1 cellular context compared by ENCODE assay signal in genomic region chr5:82274343-82275266, GRCh38.
TF ChIP-seq lines count a peak whose summit lies in the region.

No MANE protein-coding gene starts in this region.

TF ChIP-seq in K562, 482 proteins besides CTCF, POLR2A, EP300 and RAD21 (continued from another document and continues in another):
- TF ChIP-seq MGA (IDR thresholded peaks at IDR 0.05) (no peak), ZNF224 (CRISPR knock-in tag; IDR thresholded peaks at IDR 0.05) (no peak), FUS (optimal IDR thresholded peaks at IDR 0.05; ENCODE audit: low read depth, low read length) (peak; percentile 58), MCM5 (IDR thresholded peaks at IDR 0.05; ENCODE audit: low read depth) (no peak), PYGO2 (tag; IDR thresholded peaks at IDR 0.05) (no peak), CREB3 (tag; conservative IDR thresholded peaks at IDR 0.05; ENCODE audit: low read depth) (no peak), MXI1 (IDR thresholded peaks at IDR 0.05; ENCODE audit: low read depth, low read length) (no peak), ARID3B (CRISPR knock-in tag; IDR thresholded peaks at IDR 0.05; ENCODE audit: borderline replicate concordance) (no peak), ZZZ3 (IDR thresholded peaks at IDR 0.05) (no peak), SPI1 (IDR thresholded peaks at IDR 0.05; ENCODE audit: borderline replicate concordance, low read depth, low read length) (no peak), SRF (CRISPR knock-in tag; IDR thresholded peaks at IDR 0.05) (no peak), ETV1 (tag; conservative IDR thresholded peaks at IDR 0.05; ENCODE audit: low read depth) (no peak), ZBTB33 (CRISPR knock-in tag; IDR thresholded peaks at IDR 0.05) (peak; percentile 99), RBFOX2 (IDR thresholded peaks at IDR 0.05; ENCODE audit: low read depth, low read length) (peak; percentile 83), CHD7 (IDR thresholded peaks at IDR 0.05; ENCODE audit: low read depth, low read length) (no peak), PRDM10 (IDR thresholded peaks at IDR 0.05; ENCODE audit: partially characterized antibody) (no peak)
